In the genomic region with DNA sequence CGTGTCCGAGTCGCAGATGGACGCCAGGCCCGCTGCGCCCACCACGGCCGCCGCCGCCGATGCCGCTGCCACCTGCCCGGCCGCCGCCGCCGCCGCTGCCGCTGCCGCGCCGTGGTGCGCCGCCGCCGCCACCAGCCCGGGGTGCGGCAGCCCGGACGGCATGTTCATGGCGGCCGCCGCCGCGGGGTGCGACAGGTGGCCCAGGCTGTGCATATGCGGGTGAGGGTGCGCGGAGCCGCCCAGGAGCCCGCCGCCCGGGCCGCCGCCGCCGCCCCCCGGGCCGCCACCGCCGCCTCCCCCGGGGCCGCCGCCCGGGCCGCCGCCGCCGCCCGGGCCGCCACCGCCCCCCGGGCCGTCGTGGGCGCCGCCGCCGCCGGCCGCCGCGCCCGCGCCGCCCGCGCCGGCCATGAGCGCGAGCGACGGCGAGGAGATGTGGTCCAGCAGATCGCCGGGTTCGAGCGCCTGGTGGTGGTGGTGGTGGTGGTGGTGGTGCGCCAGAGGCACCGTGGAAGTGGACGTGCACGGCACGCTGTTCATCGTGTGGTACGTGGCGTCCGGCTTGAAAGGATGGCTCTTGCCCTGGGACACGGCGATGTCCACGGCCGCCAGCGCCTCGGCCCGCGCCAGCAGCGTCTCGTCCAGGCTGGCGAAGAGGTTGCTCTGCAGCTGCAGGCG, we compare ENCODE assay signal across 9 cellular contexts. TPM values are rescaled to one million over a fixed set of nuclear protein-coding genes. Genes with fewer than 3 reads are reported as not detected.
A peak's percentile ranks its signal among the peaks of the same experiment; 100 is the strongest.
DNase-seq lines count a peak whose midpoint lies in the region; ATAC-seq, FAIRE-seq and TF ChIP-seq lines count a peak whose summit lies in the region.
"Had no signal": no experiment of that assay in that cellular context is flagged by ENCODE, and none has a peak within 500 bp of the region (broad histone marks: within the 10 kb centered on the region; RNA-seq: fewer than 3 reads in every experiment).

No MANE protein-coding gene starts in this region.

- H3K4me3 ChIP-seq in MM.1S (ENCODE audit: low read length) = peak overlapping the region; percentile 37
- peak overlapping the region in 1 of 3 experiments; percentile 39 for H3K4me3 ChIP-seq in endothelial cell of umbilical vein (replicated peaks in 1 of 3; ENCODE audit: insufficient read depth in 1 of 3, low read depth in 1 of 3, low read length in 3 of 3)
- peak overlapping the region; percentile 77 for H3K4me3 ChIP-seq in skeletal muscle satellite cell (ENCODE audit: low read length)
- H3K4me3 ChIP-seq in brain microvascular endothelial cell (ENCODE audit: low read depth, low read length) = no peak overlapping the region
- H3K4me3 ChIP-seq in adrenal gland = peak overlapping the region in 1 of 4 donors; percentile 41

- peak overlapping the region; percentile 54 for H2AFZ ChIP-seq in MM.1S (ENCODE audit: low read length)
- H2AFZ ChIP-seq in endothelial cell of umbilical vein (ENCODE audit: low read depth, low read length) = peak overlapping the region; percentile 55

- H4K20me1 ChIP-seq in MM.1S (ENCODE audit: insufficient read depth, low read length) (no peaks in the 10 kb centered on the region), endothelial cell of umbilical vein (replicated peaks; ENCODE audit: control insufficient read depth, extremely low read depth, insufficient read depth, low read length) (no peaks in the 10 kb centered on the region)

- H3K36me3 ChIP-seq in MM.1S (replicated peaks; ENCODE audit: insufficient read depth, low read length) (no peaks in the 10 kb centered on the region), endothelial cell of umbilical vein (ENCODE audit: control insufficient read depth in 2 of 2, extremely low read depth in 1 of 2, insufficient read depth in 2 of 2, low read length in 2 of 2) (no peaks in the 10 kb centered on the region), skeletal muscle satellite cell (ENCODE audit: insufficient read depth, low read length) (no peaks in the 10 kb centered on the region), brain microvascular endothelial cell (replicated peaks) (no peaks in the 10 kb centered on the region), adrenal gland (replicated peaks in 1 of 2) (no peaks in the 10 kb centered on the region)

- H3K27me3 ChIP-seq in MM.1S (replicated peaks; ENCODE audit: insufficient read depth, low read length) (no peaks in the 10 kb centered on the region), endothelial cell of umbilical vein (ENCODE audit: control insufficient read depth in 2 of 2, insufficient read depth in 2 of 2, low read length in 2 of 2) (peaks cover 79 to 96% of the 10 kb centered on the region in 2 experiments), skeletal muscle satellite cell (ENCODE audit: control insufficient read depth, insufficient read depth, low read length) (peaks cover 62% of the 10 kb centered on the region), brain microvascular endothelial cell (replicated peaks) (peaks cover 93% of the 10 kb centered on the region), adrenal gland (peaks cover 92% of the 10 kb centered on the region)

- no peak overlapping the region for H3K9ac ChIP-seq in MM.1S (ENCODE audit: low read length)
- H3K9ac ChIP-seq in endothelial cell of umbilical vein (replicated peaks; ENCODE audit: extremely low read depth, insufficient read depth, low read length) = no peak overlapping the region
- H3K9ac ChIP-seq in skeletal muscle satellite cell (ENCODE audit: low read depth, low read length) = no peak overlapping the region

- peaks cover 8% of the 10 kb centered on the region for H3K36me3 Mint-ChIP-seq in T-helper 1 cell treated with Interleukin-12 subunit alpha and Interleukin-12 subunit beta and Interleukin-4 antibody, amounts not matched to agents 30 μg/mL and 1 μg/mL, for 36 hours (ENCODE audit: low read depth)

- H3F3A ChIP-seq in MM.1S (ENCODE audit: insufficient read depth, low read length) = no peaks in the 10 kb centered on the region

- BruUV-seq in endothelial cell of umbilical vein (replicated peaks; lab: Mats Ljungman, UMichigan) = no TSS peak

- ATAC-seq in HG03135 (IDR thresholded peaks at IDR 0.05; ENCODE audit: unreplicated experiment) = no peak
- ATAC-seq: left lobe of liver had no signal

- no peak overlapping the region for H3K27ac ChIP-seq in MM.1S (ENCODE audit: low read length)
- no peak overlapping the region for H3K27ac ChIP-seq in endothelial cell of umbilical vein (ENCODE audit: insufficient read depth, low read depth, low read length)
- H3K27ac ChIP-seq in brain microvascular endothelial cell = no peak overlapping the region
- no peak overlapping the region for H3K27ac ChIP-seq in adrenal gland

- in situ Hi-C loops in brain microvascular endothelial cell (cut with HindIII; ENCODE audit: low pct_ligation_motif_present, low sequenced_read_pairs) = no loop called here

- H3K4me2 ChIP-seq in MM.1S (ENCODE audit: low read depth, low read length) (peak overlapping the region; percentile 36; the same call in 1 of the 2 replicates), endothelial cell of umbilical vein (ENCODE audit: insufficient read depth, low read length) (no peak overlapping the region), skeletal muscle satellite cell (ENCODE audit: low read length) (peak overlapping the region; percentile 97)

- peaks cover 5% of the 10 kb centered on the region for H3K9me3 Mint-ChIP-seq in T-helper 1 cell treated with Interleukin-12 subunit alpha and Interleukin-12 subunit beta and Interleukin-4 antibody, amounts not matched to agents 30 μg/mL and 1 μg/mL, for 36 hours

- CTCF ChIA-PET in endothelial cell of umbilical vein (lab: Charles Lee) = no interaction called here

- FAIRE-seq in endothelial cell of umbilical vein (lab: Jason Lieb, UNC) = no peak

- TF ChIP-seq POLR2A in endothelial cell of umbilical vein (IDR thresholded peaks at IDR 0.05; ENCODE audit: low read depth, low read length) (no peak), adrenal gland (IDR thresholded peaks at IDR 0.05) (no peak)

- 0 out of 2 replicates have a peak, but pooled peaks cover 4% of the 10 kb centered on the region for H3K4me1 ChIP-seq in MM.1S (ENCODE audit: low read length)
- H3K4me1 ChIP-seq in endothelial cell of umbilical vein (ENCODE audit: control insufficient read depth, extremely low read depth, insufficient read depth, low read length) = no peaks in the 10 kb centered on the region
- peaks cover 16% of the 10 kb centered on the region for H3K4me1 ChIP-seq in skeletal muscle satellite cell (ENCODE audit: control insufficient read depth, insufficient read depth, low read length)
- peaks cover 4 to 7% of the 10 kb centered on the region in 2 donors for H3K4me1 ChIP-seq in adrenal gland (replicated peaks in 1 of 2)

- no peak for TF ChIP-seq CTCF in MM.1S (IDR thresholded peaks at IDR 0.05; ENCODE audit: low read length)
- no peak for TF ChIP-seq CTCF in endothelial cell of umbilical vein (IDR thresholded peaks at IDR 0.05; ENCODE audit: extremely low read depth in 1 of 2, insufficient read depth in 1 of 2, low read depth in 1 of 2, low read length in 2 of 2)
- TF ChIP-seq CTCF in brain microvascular endothelial cell (IDR thresholded peaks at IDR 0.05; ENCODE audit: low read depth, low read length, missing control alignments) = no peak
- TF ChIP-seq CTCF in adrenal gland (IDR thresholded peaks at IDR 0.05) = no peak

- H3K9me3 ChIP-seq in MM.1S (replicated peaks; ENCODE audit: insufficient read depth, low read length) (no peaks in the 10 kb centered on the region), endothelial cell of umbilical vein (replicated peaks; ENCODE audit: control insufficient read depth, insufficient read depth, low read length) (no peaks in the 10 kb centered on the region), skeletal muscle satellite cell (replicated peaks; ENCODE audit: low read length) (no peaks in the 10 kb centered on the region), adrenal gland (replicated peaks in 1 of 3) (no peaks in the 10 kb centered on the region)

- H3K9me2 ChIP-seq in MM.1S (replicated peaks; ENCODE audit: insufficient read depth, low read length) = no peaks in the 10 kb centered on the region

- dilution Hi-C loops in endothelial cell of umbilical vein (cut with MboI; ENCODE audit: extremely low pct_ligation_motif_present, low sequenced_read_pairs) = no loop called here

- WGBS in adrenal gland, 4 donors = 3 to 9% (median 4%) methylated on average over 7 to 106 of the region's 109 CpGs

- no peak for DNase-seq in T-helper 1 cell
- no peak for DNase-seq in MM.1S
- no peak for DNase-seq in endothelial cell of umbilical vein (ENCODE audit: low read depth, low spot score)
- DNase-seq in brain microvascular endothelial cell = no peak
- DNase-seq in adrenal gland = no peak

- H3K79me2 ChIP-seq in MM.1S (ENCODE audit: low read length) (no peaks in the 10 kb centered on the region), endothelial cell of umbilical vein (ENCODE audit: control insufficient read depth, insufficient read depth, low read length) (no peaks in the 10 kb centered on the region)

- intact Hi-C loops in endothelial cell of umbilical vein (cut with micrococcal nuclease) = loop anchor here (5.0 kb wide), 1 partner anchor 470 kb away; no protein-coding TSS in a partner anchor
- intact Hi-C loops in adrenal gland (cut with DNase I) = loop anchor here in 1 of 2 donors (10.0 kb wide), 1 partner anchor 63 kb away; no protein-coding TSS in a partner anchor

- H3K27me3 Mint-ChIP-seq in T-helper 1 cell treated with Interleukin-12 subunit alpha and Interleukin-12 subunit beta and Interleukin-4 antibody, amounts not matched to agents 30 μg/mL and 1 μg/mL, for 36 hours (ENCODE audit: low read depth) = peaks cover 90% of the 10 kb centered on the region

- H3K27ac Mint-ChIP-seq in T-helper 1 cell treated with Interleukin-12 subunit alpha and Interleukin-12 subunit beta and Interleukin-4 antibody, amounts not matched to agents 30 μg/mL and 1 μg/mL, for 36 hours = peak overlapping the region; percentile 76

- H3K9me1 ChIP-seq in endothelial cell of umbilical vein (replicated peaks; ENCODE audit: control insufficient read depth, extremely low read depth, insufficient read depth, low read length) = no peaks in the 10 kb centered on the region

- peak overlapping the region; percentile 80 for H3K4me3 Mint-ChIP-seq in T-helper 1 cell treated with Interleukin-12 subunit alpha and Interleukin-12 subunit beta and Interleukin-4 antibody, amounts not matched to agents 30 μg/mL and 1 μg/mL, for 36 hours

- POLR2A ChIA-PET in endothelial cell of umbilical vein (lab: Charles Lee) = no interaction called here

- H3K4me1 Mint-ChIP-seq in T-helper 1 cell treated with Interleukin-12 subunit alpha and Interleukin-12 subunit beta and Interleukin-4 antibody, amounts not matched to agents 30 μg/mL and 1 μg/mL, for 36 hours (ENCODE audit: low read depth) = peaks cover 28% of the 10 kb centered on the region

RNA-seq across cellular contexts. Expression of a gene that starts 1.3 kb away (rescaled TPM):
- total RNA-seq in endothelial cell of umbilical vein (0.39 and 1.1 TPM in 2 replicates), adrenal gland (not detected)
- polyA plus RNA-seq in endothelial cell of umbilical vein (0.27 and 0.30 TPM in 2 replicates), adrenal gland (under 1 TPM in 1 of 3 donors, not detected in 2; 0.03 TPM)
- 0.21 and 0.32 TPM in 2 replicates for polyA plus RNA-seq in endothelial cell of umbilical vein (2011; cell fraction: cytosol; rRNA removed)
- polyA plus RNA-seq in endothelial cell of umbilical vein (2011; cell fraction: nucleus; rRNA removed) = 2.9 and 3.4 TPM in 2 replicates
- polyA plus RNA-seq in endothelial cell of umbilical vein (2012) = 0.08 and 0.52 TPM in 2 replicates
- 0.10 and 0.25 TPM in 2 replicates for polyA minus RNA-seq in endothelial cell of umbilical vein
- polyA minus RNA-seq in endothelial cell of umbilical vein (2011; cell fraction: cytosol; rRNA and poly(A)+ RNA removed) = not detected
- polyA minus RNA-seq in endothelial cell of umbilical vein (2011; cell fraction: nucleus; rRNA and poly(A)+ RNA removed) = 0.53 TPM in 2 replicates
- total RNA-seq in skeletal muscle satellite cell (2012; rRNA removed) = under 0.01 TPM in 1 of 2 replicates, not detected in the other
- total RNA-seq: left lobe of liver had no signal

RNA-seq across cellular contexts. Expression of a gene that starts 56.9 kb away (rescaled TPM):
- total RNA-seq in endothelial cell of umbilical vein (14.6 and 16.1 TPM in 2 replicates), adrenal gland (10 to 100 TPM in 3 of 8 donors, 1 to 10 TPM in 5; 4.8 to 11.1 (median 7.5) TPM)
- polyA plus RNA-seq in endothelial cell of umbilical vein (3.6 and 5.0 TPM in 2 replicates), adrenal gland (10 to 100 TPM in 1 of 3 donors, 1 to 10 TPM in 2; 1.5 to 11.5 (median 1.7) TPM)
- polyA plus RNA-seq in endothelial cell of umbilical vein (2011; cell fraction: cytosol; rRNA removed) = 6.2 and 6.6 TPM in 2 replicates
- polyA plus RNA-seq in endothelial cell of umbilical vein (2011; cell fraction: nucleus; rRNA removed) = 6.5 and 9.0 TPM in 2 replicates
- 9.3 and 12.3 TPM in 2 replicates for polyA plus RNA-seq in endothelial cell of umbilical vein (2012)
- 16.3 and 16.9 TPM in 2 replicates for polyA minus RNA-seq in endothelial cell of umbilical vein
- polyA minus RNA-seq in endothelial cell of umbilical vein (2011; cell fraction: cytosol; rRNA and poly(A)+ RNA removed) = 10.0 TPM
- polyA minus RNA-seq in endothelial cell of umbilical vein (2011; cell fraction: nucleus; rRNA and poly(A)+ RNA removed) = 8.7 and 12.3 TPM in 2 replicates
- 14.4 and 15.0 TPM in 2 replicates for total RNA-seq in skeletal muscle satellite cell (2012; rRNA removed)
